Comparison of ENCODE assay signal across 18 cellular contexts in the genomic region with DNA sequence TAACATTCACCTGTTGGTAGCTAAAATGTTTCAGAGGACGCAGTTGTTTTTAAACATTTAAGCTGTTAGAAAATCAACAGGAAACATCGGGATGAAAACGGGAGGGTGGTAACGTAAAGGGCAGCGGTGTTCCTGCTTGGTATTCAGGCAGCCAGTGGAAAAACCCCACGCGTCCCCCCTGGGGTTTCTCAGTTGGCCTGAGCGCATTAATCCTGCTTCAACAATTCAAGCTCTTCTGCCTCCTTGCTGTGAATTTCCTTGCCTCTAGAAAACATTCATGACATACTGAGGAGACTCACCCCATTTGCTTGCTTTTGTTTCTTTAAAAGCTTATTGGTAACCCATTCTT.
DNase-seq lines count a peak whose midpoint lies in the region; TF ChIP-seq lines count a peak whose summit lies in the region.
"Had no signal": no experiment of that assay in that cellular context is flagged by ENCODE, and none has a peak within 500 bp of the region (broad histone marks: within the 10 kb centered on the region; RNA-seq: fewer than 3 reads in every experiment).

No MANE protein-coding gene starts in this region.

- H3K27ac ChIP-seq in endodermal cell (ENCODE audit: low read depth, low read length) (peak overlapping the region; percentile 72), mammary epithelial cell (ENCODE audit: insufficient read depth, low read depth, low read length) (no peak overlapping the region)
- H3K27ac ChIP-seq: cardiac muscle cell, spleen had no signal

- H3K27ac Mint-ChIP-seq in endodermal cell (no peak overlapping the region), neural crest cell (ENCODE audit: unreplicated experiment) (no peak overlapping the region)
- H3K27ac Mint-ChIP-seq: activated CD8-positive, alpha-beta T cell treated with anti-CD3 and anti-CD28 coated beads, Interleukin-2, amount 10 ng/mL, durations not matched to agents 7 days and 5 days; activated naive CD8-positive, alpha-beta T cell treated with anti-CD3 and anti-CD28 coated beads, Interleukin-2, amount 50 U/mL, for 24 hours; activated T-helper 1 cell treated with anti-CD3 and anti-CD28 coated beads, Interleukin-12 subunit alpha, Interleukin-12 subunit beta, Interleukin-2, Interleukin-4 antibody, amounts not matched to agents 30 ng/mL and 10 ng/mL and 1 ng/mL, durations not matched to agents 14 hours and 24 hours and 36 hours; stimulated activated naive CD8-positive, alpha-beta T cell treated with anti-CD3 and anti-CD28 coated beads, Interleukin-15, Interleukin-2, amounts not matched to agents 100 ng/mL and 50 ng/mL, for 24 hours had no signal

- dilution Hi-C loops in mammary epithelial cell (cut with HindIII; ENCODE audit: low sequenced_read_pairs): no loop called here

- no peaks in the 10 kb centered on the region for H4K20me1 ChIP-seq in mammary epithelial cell (ENCODE audit: insufficient read depth, low read length)

- H3K4me1 Mint-ChIP-seq in endodermal cell: peaks cover 26% of the 10 kb centered on the region
- peaks cover 30% of the 10 kb centered on the region for H3K4me1 Mint-ChIP-seq in neural crest cell
- H3K4me1 Mint-ChIP-seq: activated naive CD8-positive, alpha-beta T cell treated with anti-CD3 and anti-CD28 coated beads, Interleukin-2, amount 50 U/mL, for 24 hours had no signal

- H3K36me3 Mint-ChIP-seq in endodermal cell (ENCODE audit: low read depth) (no peaks in the 10 kb centered on the region), neural crest cell (ENCODE audit: low read depth) (no peaks in the 10 kb centered on the region)

- peak overlapping the region; percentile 63 for H3K4me3 ChIP-seq in endodermal cell (ENCODE audit: low read length)
- H3K4me3 ChIP-seq in mammary epithelial cell (replicated peaks in 1 of 3; ENCODE audit: insufficient read depth in 1 of 3, low read depth in 2 of 3, low read length in 3 of 3): no peak overlapping the region
- H3K4me3 ChIP-seq: cardiac muscle cell, mucosa of descending colon, spleen had no signal

- TF ChIP-seq CTCF in endodermal cell (conservative IDR thresholded peaks at IDR 0.05) (no peak), neural crest cell (conservative IDR thresholded peaks at IDR 0.05) (no peak), mammary epithelial cell (conservative IDR thresholded peaks at IDR 0.05 in 1 of 2, IDR thresholded peaks at IDR 0.05 in 1 of 2; ENCODE audit: extremely low read depth in 1 of 2, insufficient read depth in 1 of 2, low read depth in 1 of 2, low read length in 2 of 2) (no peak)

- CTCF ChIA-PET in mammary epithelial cell (lab: Charles Lee; ENCODE audit: low non-redundant PET): no interaction called here

- no TSS peak for BruUV-seq in mammary epithelial cell (replicated peaks; lab: Mats Ljungman, UMichigan)

- H3K4me2 ChIP-seq in mammary epithelial cell (ENCODE audit: insufficient read depth, low read depth, low read length): no peak overlapping the region

- H3K27me3 Mint-ChIP-seq in endodermal cell (ENCODE audit: insufficient read depth) (peaks cover 17% of the 10 kb centered on the region), neural crest cell (ENCODE audit: low read depth) (peaks cover 22% of the 10 kb centered on the region)

- no peak overlapping the region for H2AFZ ChIP-seq in mammary epithelial cell (ENCODE audit: low read depth, low read length)

- no peaks in the 10 kb centered on the region for H3K36me3 ChIP-seq in endodermal cell (ENCODE audit: control insufficient read depth, insufficient read depth, low read length)
- no peaks in the 10 kb centered on the region for H3K36me3 ChIP-seq in mammary epithelial cell (ENCODE audit: insufficient read depth, low read length)
- H3K36me3 ChIP-seq: cardiac muscle cell, spleen had no signal

- DNase-seq in ELF-1 (ENCODE audit: low read depth, low spot score) (peak; percentile 37), NCI-H146 treated with DMSO at 0.1 percent for 48 hours (lab: John Stamatoyannopoulos, UW; ENCODE audit: unreplicated experiment) (peak; percentile 63), endodermal cell (peak; percentile 84), neural crest cell (ENCODE audit: low read depth, low spot score) (peak; percentile 34), AG08395 (ENCODE audit: low spot score) (no peak), DMS79 treated with DMSO at 0.1 percent for 48 hours (lab: John Stamatoyannopoulos, UW) (no peak), mammary epithelial cell (no peak)
- no peak for DNase-seq in NK-92 treated with Interleukin-12 subunit alpha and Interleukin-12 subunit beta, amount 100 ng/mL, for 24 hours (lab: John Stamatoyannopoulos, UW)
- DNase-seq: activated CD8-positive, alpha-beta T cell treated with anti-CD3 and anti-CD28 coated beads, Interleukin-2, amount 10 ng/mL, durations not matched to agents 7 days and 5 days; activated naive CD8-positive, alpha-beta T cell treated with anti-CD3 and anti-CD28 coated beads, Interleukin-2, amount 50 U/mL, for 24 hours; kidney; NCI-H1436 treated with DMSO at 0.1 percent for 48 hours; NCI-H510A; spleen had no signal

- intact Hi-C loops in mammary epithelial cell (cut with micrococcal nuclease): no loop called here

- H3K79me2 ChIP-seq in mammary epithelial cell (ENCODE audit: insufficient read depth, low read length): no peaks in the 10 kb centered on the region

- H3K27me3 ChIP-seq in endodermal cell (ENCODE audit: control insufficient read depth, insufficient read depth, low read length, poor library complexity, severe bottlenecking): no peaks in the 10 kb centered on the region
- H3K27me3 ChIP-seq in mammary epithelial cell (ENCODE audit: insufficient read depth, low read length): no peaks in the 10 kb centered on the region
- H3K27me3 ChIP-seq: cardiac muscle cell had no signal

- H3K9me3 ChIP-seq in endodermal cell (ENCODE audit: control insufficient read depth, low read length): no peaks in the 10 kb centered on the region
- no peaks in the 10 kb centered on the region for H3K9me3 ChIP-seq in mammary epithelial cell (replicated peaks; ENCODE audit: insufficient read depth, low read length)
- H3K9me3 ChIP-seq: mucosa of descending colon, spleen had no signal

- H3K9ac ChIP-seq in endodermal cell (ENCODE audit: extremely low read depth, low read length, poor library complexity, severe bottlenecking): no peak overlapping the region
- no peak overlapping the region for H3K9ac ChIP-seq in mammary epithelial cell (ENCODE audit: insufficient read depth, low read length)

- H3K4me1 ChIP-seq in endodermal cell (ENCODE audit: control insufficient read depth, insufficient read depth, low read length) (peaks cover 13% of the 10 kb centered on the region), mammary epithelial cell (ENCODE audit: insufficient read depth, low read length) (no peaks in the 10 kb centered on the region)
- H3K4me1 ChIP-seq: spleen had no signal

- H3K4me3 Mint-ChIP-seq in endodermal cell (peak overlapping the region; percentile 40), neural crest cell (peak overlapping the region; percentile 18)
- H3K4me3 Mint-ChIP-seq: activated CD8-positive, alpha-beta T cell treated with anti-CD3 and anti-CD28 coated beads, Interleukin-2, amount 10 ng/mL, durations not matched to agents 7 days and 5 days; activated naive CD8-positive, alpha-beta T cell treated with anti-CD3 and anti-CD28 coated beads, Interleukin-2, amount 50 U/mL, for 24 hours; activated T-helper 1 cell treated with anti-CD3 and anti-CD28 coated beads, Interleukin-12 subunit alpha, Interleukin-12 subunit beta, Interleukin-2, Interleukin-4 antibody, amounts not matched to agents 30 ng/mL and 10 ng/mL and 1 ng/mL, durations not matched to agents 14 hours and 24 hours and 36 hours; stimulated activated naive CD8-positive, alpha-beta T cell treated with anti-CD3 and anti-CD28 coated beads, Interleukin-15, Interleukin-2, amounts not matched to agents 100 ng/mL and 50 ng/mL, for 24 hours had no signal

- H3K9me3 Mint-ChIP-seq in endodermal cell: peaks cover under 1% of the 10 kb centered on the region
- H3K9me3 Mint-ChIP-seq in neural crest cell: no peaks in the 10 kb centered on the region
- H3K9me3 Mint-ChIP-seq: activated naive CD8-positive, alpha-beta T cell treated with anti-CD3 and anti-CD28 coated beads, Interleukin-2, amount 50 U/mL, for 24 hours; activated T-helper 1 cell treated with anti-CD3 and anti-CD28 coated beads, Interleukin-12 subunit alpha, Interleukin-12 subunit beta, Interleukin-2, Interleukin-4 antibody, amounts not matched to agents 30 ng/mL and 10 ng/mL and 1 ng/mL, durations not matched to agents 14 hours and 24 hours and 36 hours; stimulated activated naive CD8-positive, alpha-beta T cell treated with anti-CD3 and anti-CD28 coated beads, Interleukin-15, Interleukin-2, amounts not matched to agents 100 ng/mL and 50 ng/mL, for 24 hours had no signal

- WGBS in endodermal cell (ENCODE audit: insufficient coverage in 1 of 2, insufficient read length in 1 of 2), 2 experiments: 3 to 15% methylated on average over 7 to 8 of the region's 8 CpGs
- WGBS in mammary epithelial cell (ENCODE audit: low coverage, missing lambda C conversion rate): 15% methylated on average over 8 of the region's 8 CpGs

- in situ Hi-C loops in mammary epithelial cell (cut with MboI; ENCODE audit: low sequenced_read_pairs in 2 of 2): loop anchor here in 1 of 2 donors (25.0 kb wide), 1 partner anchor 744 kb away; no protein-coding TSS in a partner anchor

Comparison
In these comparisons a context has a peak if more than half of its experiments do, and no peak if none do; other contexts are left out.
1. DNase-seq: peak in ELF-1 (single experiment), NCI-H146 treated with DMSO at 0.1 percent for 48 hours (single experiment), endodermal cell (single experiment) and neural crest cell (single experiment); none in NK-92 treated with Interleukin-12 subunit alpha and Interleukin-12 subunit beta, amount 100 ng/mL, for 24 hours (single experiment), AG08395 (single experiment), DMS79 treated with DMSO at 0.1 percent for 48 hours (single experiment) and mammary epithelial cell (single experiment).